In genomic region chr20:23136893-23137745, GRCh38 we compare ENCODE assay signal across 1 cellular context.
TF ChIP-seq lines count a peak whose summit lies in the region.

No MANE protein-coding gene starts in this region.

TF ChIP-seq in HepG2, 621 proteins besides CTCF, POLR2A, EP300 and RAD21 (continued from another document):
- TF ChIP-seq, protein P1, sequence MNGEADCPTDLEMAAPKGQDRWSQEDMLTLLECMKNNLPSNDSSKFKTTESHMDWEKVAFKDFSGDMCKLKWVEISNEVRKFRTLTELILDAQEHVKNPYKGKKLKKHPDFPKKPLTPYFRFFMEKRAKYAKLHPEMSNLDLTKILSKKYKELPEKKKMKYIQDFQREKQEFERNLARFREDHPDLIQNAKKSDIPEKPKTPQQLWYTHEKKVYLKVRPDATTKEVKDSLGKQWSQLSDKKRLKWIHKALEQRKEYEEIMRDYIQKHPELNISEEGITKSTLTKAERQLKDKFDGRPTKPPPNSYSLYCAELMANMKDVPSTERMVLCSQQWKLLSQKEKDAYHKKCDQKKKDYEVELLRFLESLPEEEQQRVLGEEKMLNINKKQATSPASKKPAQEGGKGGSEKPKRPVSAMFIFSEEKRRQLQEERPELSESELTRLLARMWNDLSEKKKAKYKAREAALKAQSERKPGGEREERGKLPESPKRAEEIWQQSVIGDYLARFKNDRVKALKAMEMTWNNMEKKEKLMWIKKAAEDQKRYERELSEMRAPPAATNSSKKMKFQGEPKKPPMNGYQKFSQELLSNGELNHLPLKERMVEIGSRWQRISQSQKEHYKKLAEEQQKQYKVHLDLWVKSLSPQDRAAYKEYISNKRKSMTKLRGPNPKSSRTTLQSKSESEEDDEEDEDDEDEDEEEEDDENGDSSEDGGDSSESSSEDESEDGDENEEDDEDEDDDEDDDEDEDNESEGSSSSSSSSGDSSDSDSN (CRISPR knock-in tag; IDR thresholded peaks at IDR 0.05), result no peak
- no peak for TF ChIP-seq ZNF431 (CRISPR knock-in tag; IDR thresholded peaks at IDR 0.05; ENCODE audit: borderline replicate concordance, low read depth)
- peak; percentile 47 for TF ChIP-seq FOSL2 (CRISPR knock-in tag; IDR thresholded peaks at IDR 0.05)
- TF ChIP-seq ZBTB33 (CRISPR knock-in tag; IDR thresholded peaks at IDR 0.05), result peak; percentile 98
